ENCODE assay signal across 17 cellular contexts in the genomic region with DNA sequence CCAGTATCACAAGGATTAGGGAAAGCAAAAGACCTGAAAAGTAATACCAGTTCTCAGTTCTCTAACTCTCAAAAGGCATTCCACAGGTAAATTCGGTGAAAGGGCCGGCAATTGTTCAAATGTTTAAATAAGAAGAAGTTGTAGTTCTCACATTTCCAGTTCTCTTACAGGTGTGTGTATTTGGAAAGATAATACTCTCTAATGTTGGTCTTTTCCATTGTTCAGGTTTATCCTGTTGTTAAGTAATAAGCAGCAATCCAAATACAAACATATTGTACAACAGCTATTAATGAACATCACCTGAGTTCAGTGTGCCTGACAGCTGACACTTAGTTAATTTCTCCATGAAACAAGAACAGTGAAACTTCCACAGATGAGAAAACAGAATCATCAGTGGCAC.
"Had no signal": no experiment of that assay in that cellular context is flagged by ENCODE, and none has a peak within 500 bp of the region (broad histone marks: within the 10 kb centered on the region; RNA-seq: fewer than 3 reads in every experiment).

No MANE protein-coding gene starts in this region.

- ATAC-seq: activated CD4-positive, CD25-positive, alpha-beta regulatory T cell treated with anti-CD3 and anti-CD28 coated beads, Interleukin-2, amount 50 U/mL, for 24 hours; activated CD8-positive, alpha-beta T cell treated with anti-CD3 and anti-CD28 coated beads, Interleukin-2, amount 10 ng/mL, durations not matched to agents 7 days and 5 days; mucosa of descending colon had no signal

- DNase-seq: activated CD4-positive, alpha-beta T cell treated with anti-CD3 and anti-CD28 coated beads, Interleukin-2, amount 10 ng/mL, durations not matched to agents 7 days and 5 days; activated CD8-positive, alpha-beta T cell treated with anti-CD3 and anti-CD28 coated beads, Interleukin-2, amount 10 ng/mL, durations not matched to agents 7 days and 5 days; activated naive CD4-positive, alpha-beta T cell treated with Interleukin-2 at 50 U/mL for 16 hours; activated naive CD8-positive, alpha-beta T cell treated with anti-CD3 and anti-CD28 coated beads, Interleukin-2, amount 10 ng/mL, durations not matched to agents 7 days and 5 days; activated T-cell treated with anti-CD3 and anti-CD28 coated beads, Interleukin-2, amount 50 U/mL, for 24 hours; amygdala; dermis blood vessel endothelial cell; effector memory CD4-positive, alpha-beta T cell; mesenchymal stem cell; mucosa of descending colon; naive B cell; stimulated activated CD4-positive, alpha-beta T cell treated with anti-CD3 and anti-CD28 coated beads, Interleukin-12 subunit alpha, Interleukin-12 subunit beta, amount 100 ng/mL, for 4 hours; stimulated activated CD4-positive, alpha-beta T cell treated with anti-CD3 and anti-CD28 coated beads, Interleukin-1b, Interleukin-23, amount 100 ng/mL, for 48 hours; stimulated activated CD8-positive, alpha-beta memory T cell treated with anti-CD3 and anti-CD28 coated beads, Interleukin-4, amount 100 ng/mL, for 48 hours; stimulated activated naive CD4-positive, alpha-beta T cell; thyroid gland had no signal
